In the genomic region with DNA sequence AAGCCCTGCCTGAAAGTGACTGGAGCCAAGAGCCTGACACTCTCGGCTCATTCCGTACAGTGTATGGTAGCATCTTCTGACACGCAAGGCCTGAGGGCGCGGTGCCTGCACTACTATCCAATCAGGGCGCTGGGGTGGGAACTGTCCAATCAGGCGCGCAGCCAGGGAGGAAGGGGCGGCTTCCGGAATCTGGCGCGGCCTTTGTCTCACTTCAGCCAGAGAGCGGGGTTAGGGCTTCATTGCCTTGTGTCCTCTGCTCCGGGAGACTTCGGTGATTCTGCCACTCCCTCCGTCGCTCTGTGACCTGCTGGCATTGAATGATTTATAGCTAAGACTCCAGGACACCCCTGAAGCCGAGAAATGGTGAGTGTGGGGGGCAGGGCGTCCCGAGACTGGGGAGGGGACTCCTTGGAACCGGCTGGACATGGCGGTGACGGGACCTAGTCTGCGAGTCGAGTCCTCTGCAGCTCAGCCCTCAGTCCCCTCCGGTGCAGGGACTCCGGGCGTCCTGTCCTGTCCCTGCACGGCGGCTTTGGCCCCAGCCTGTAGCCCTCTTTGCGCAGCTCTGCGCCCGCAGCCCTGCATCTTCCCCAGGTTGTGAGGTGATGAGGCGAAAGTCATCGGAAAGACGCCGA, we compare ENCODE assay signal across 8 cellular contexts.
A peak's percentile ranks its signal among the peaks of the same experiment; 100 is the strongest.
DNase-seq lines count a peak whose midpoint lies in the region; ATAC-seq, FAIRE-seq and TF ChIP-seq lines count a peak whose summit lies in the region.
"Not testable (repeated sequence)": the region's sequence is repeated elsewhere in the genome, so short reads cannot be mapped to it uniquely, and the experiment has no call there.

No MANE protein-coding gene starts in this region.

- in situ Hi-C loops in transverse colon (cut with MboI; ENCODE audit: low pct_ligation_motif_present in 1 of 4, low pct_unique_long_range_greater_than_20kb in 1 of 4, low sequenced_read_pairs in 3 of 4) = not testable (repeated sequence)

- peak overlapping the region; percentile 68 for H3K9ac ChIP-seq in adipocyte (ENCODE audit: low read length)

- 0 to 2% (median 1%) methylated on average over 22 to 32 of the region's 37 CpGs for WGBS in heart left ventricle, 4 donors
- WGBS in transverse colon (ENCODE audit: low coverage in 1 of 2), 2 donors = 0% methylated on average over 24 of the region's 37 CpGs; no CpG with 5 or more reads in 1 of the 2 donors

- not testable (repeated sequence) for H3K36me3 ChIP-seq in adipocyte (ENCODE audit: control insufficient read depth, insufficient read depth, low read length, severe bottlenecking); heart left ventricle; transverse colon

- H3K4me1 ChIP-seq in adipocyte (ENCODE audit: control insufficient read depth, insufficient read depth, low read length); heart left ventricle; transverse colon: not testable (repeated sequence)

- FAIRE-seq in GM12891 (lab: Jason Lieb, UNC) = peak; percentile 97

- not testable (repeated sequence) for TF ChIP-seq POLR2A in GM12891 (IDR thresholded peaks at IDR 0.05; ENCODE audit: low read depth, low read length); heart left ventricle (IDR thresholded peaks at IDR 0.05); transverse colon (IDR thresholded peaks at IDR 0.05)

- TF ChIP-seq EP300 in transverse colon (IDR thresholded peaks at IDR 0.05; ENCODE audit: low read depth) = not testable (repeated sequence)

- H3K27me3 ChIP-seq in adipocyte (replicated peaks; ENCODE audit: control insufficient read depth, insufficient read depth, low read length); heart left ventricle; transverse colon: not testable (repeated sequence)

- ATAC-seq in HG02759 (IDR thresholded peaks at IDR 0.05; ENCODE audit: unreplicated experiment) = peak; percentile 100
- peak; percentile 99 to 100 (median 100) for ATAC-seq in heart left ventricle

- intact Hi-C loops in heart left ventricle (cut with DNase I); transverse colon (cut with DNase I; ENCODE audit: low total_unique reads): not testable (repeated sequence)

- H3K4me3 ChIP-seq in adipocyte (ENCODE audit: low read length) (peak overlapping the region; percentile 86), heart left ventricle (peak overlapping the region in 11 of 12 donors; percentile 17 to 74 (median 60)), transverse colon (peak overlapping the region; percentile 49 to 61 (median 56))

- not testable (repeated sequence) for TF ChIP-seq CTCF in heart left ventricle (IDR thresholded peaks at IDR 0.05); transverse colon (IDR thresholded peaks at IDR 0.05)

- not testable (repeated sequence) for H3K9me3 ChIP-seq in adipocyte (ENCODE audit: control insufficient read depth, low read length); heart left ventricle; transverse colon

- H3K27ac ChIP-seq in heart left ventricle = peak overlapping the region in 3 of 12 donors; percentile 16 to 79 (median 42)
- H3K27ac ChIP-seq in transverse colon = peak overlapping the region; percentile 57 to 87 (median 76)

- DNase-seq in GM12891 (ENCODE audit: insufficient read length, low spot score) (peak; percentile 37), NCI-H128 (lab: John Stamatoyannopoulos, UW; ENCODE audit: unreplicated experiment) (peak; percentile 78), T follicular helper cell (ENCODE audit: low read depth) (peak; percentile 77), adipocyte (ENCODE audit: low read depth) (peak; percentile 96), heart left ventricle (peak; percentile 87 to 93 (median 90)), pons (ENCODE audit: low spot score) (peak; percentile 88), transverse colon (peak; percentile 89)

Comparison
In these comparisons a context has a peak if more than half of its experiments do, and no peak if none do; other contexts are left out.
1. DNase-seq: peak in every context shown above with its lines; median percentile 96 in adipocyte; 90 in heart left ventricle; 89 in transverse colon; 88 in pons; 78 in NCI-H128; 77 in T follicular helper cell; 37 in GM12891.